Comparison of ENCODE assay signal across 9 cellular contexts in the genomic region with DNA sequence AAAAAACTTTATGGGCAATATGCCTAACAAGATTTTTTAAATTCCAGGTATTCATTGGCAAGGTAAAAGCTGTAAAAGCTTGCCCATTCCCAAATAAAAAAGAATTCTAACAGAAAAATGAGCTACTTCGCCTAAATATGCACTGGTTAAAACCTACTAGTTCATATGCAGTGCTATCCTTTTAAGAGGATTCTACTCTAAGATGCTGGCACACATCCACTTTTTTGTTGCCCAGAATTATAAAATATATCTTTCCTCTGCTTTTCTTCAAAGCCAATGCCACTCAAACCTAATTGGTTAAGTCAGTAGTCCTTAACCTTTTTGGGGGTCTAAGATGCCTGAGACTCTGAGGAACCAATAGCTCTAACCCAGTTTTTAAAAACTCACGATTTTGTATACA. TPM values are rescaled to one million over a fixed set of nuclear protein-coding genes. Genes with fewer than 3 reads are reported as not detected.
DNase-seq lines count a peak whose midpoint lies in the region; ATAC-seq and TF ChIP-seq lines count a peak whose summit lies in the region.
"Had no signal": no experiment of that assay in that cellular context is flagged by ENCODE, and none has a peak within 500 bp of the region (broad histone marks: within the 10 kb centered on the region; RNA-seq: fewer than 3 reads in every experiment).

No MANE protein-coding gene starts in this region.

- in situ Hi-C loops in ACHN (cut with HindIII; ENCODE audit: low pct_ligation_motif_present, low pct_unique_long_range_greater_than_20kb, low sequenced_read_pairs) = no loop called here

- peaks cover 87% of the 10 kb centered on the region for H3K79me2 ChIP-seq in OCI-LY3 (ENCODE audit: low read length)
- peaks cover 27% of the 10 kb centered on the region for H3K79me2 ChIP-seq in trophoblast cell (ENCODE audit: control insufficient read depth, insufficient read depth, low read length, poor library complexity)

- no peak overlapping the region for H3K18ac ChIP-seq in trophoblast cell (ENCODE audit: low read length)

- TF ChIP-seq CTCF in OCI-LY3 (IDR thresholded peaks at IDR 0.05; ENCODE audit: low read depth, low read length) = no peak
- TF ChIP-seq CTCF in endodermal cell (conservative IDR thresholded peaks at IDR 0.05) = no peak

- no peak overlapping the region for H3K14ac ChIP-seq in trophoblast cell (ENCODE audit: low read length)

- WGBS in endodermal cell (ENCODE audit: insufficient coverage in 1 of 2, insufficient read length in 1 of 2), 2 experiments = 41 to 100% methylated on average over 1 to 2 of the region's 2 CpGs
- WGBS in trophoblast cell (ENCODE audit: extremely low coverage, insufficient coverage, insufficient read length) = no CpG with 5 or more reads among the region's 2 CpGs

- no peak overlapping the region for H3K27ac ChIP-seq in OCI-LY3 (ENCODE audit: low read length)
- no peak overlapping the region for H3K27ac ChIP-seq in endodermal cell (ENCODE audit: low read depth, low read length)
- H3K27ac ChIP-seq in trophoblast cell (ENCODE audit: low read depth, low read length) = no peak overlapping the region

- H3K4me3 ChIP-seq in OCI-LY3 (ENCODE audit: low read length) = peak overlapping the region; percentile 95
- peak overlapping the region; percentile 100 for H3K4me3 ChIP-seq in endodermal cell (ENCODE audit: low read length)
- no peak overlapping the region for H3K4me3 ChIP-seq in trophoblast cell (ENCODE audit: low read depth, low read length)

- peak overlapping the region; percentile 89 for H3K4ac ChIP-seq in trophoblast cell (ENCODE audit: low read depth, low read length)

- H3K27ac Mint-ChIP-seq in endodermal cell = no peak overlapping the region

- H3K9ac ChIP-seq in OCI-LY3 (ENCODE audit: low read length) = peak overlapping the region; percentile 97; the same call in 1 of the 2 replicates
- H3K9ac ChIP-seq in endodermal cell (ENCODE audit: extremely low read depth, low read length, poor library complexity, severe bottlenecking) = no peak overlapping the region
- no peak overlapping the region for H3K9ac ChIP-seq in trophoblast cell (ENCODE audit: low read length)

- peaks cover 31% of the 10 kb centered on the region for H3K4me1 Mint-ChIP-seq in endodermal cell

- H2BK5ac ChIP-seq in trophoblast cell (ENCODE audit: low read depth, low read length, poor library complexity) = no peak overlapping the region

- peak overlapping the region; percentile 89 for H3K4me3 Mint-ChIP-seq in endodermal cell

- H2AFZ ChIP-seq in OCI-LY3 (ENCODE audit: low read depth, low read length) (no peak overlapping the region), trophoblast cell (ENCODE audit: insufficient read depth, low read length, poor library complexity) (no peak overlapping the region)

- peaks cover 18% of the 10 kb centered on the region for H3K79me1 ChIP-seq in trophoblast cell (ENCODE audit: low read length)

- DNase-seq in ELR (ENCODE audit: low read depth) (peak; percentile 13), endodermal cell (no peak), trophoblast cell (no peak), AG08395 (ENCODE audit: low spot score) (no peak), NCI-H2196 (lab: John Stamatoyannopoulos, UW; ENCODE audit: unreplicated experiment) (no peak), ACHN (no peak)
- DNase-seq: NCI-H82 had no signal

- no peak overlapping the region for H3K23ac ChIP-seq in trophoblast cell (ENCODE audit: low read length)

- no peak overlapping the region for H2BK12ac ChIP-seq in trophoblast cell (ENCODE audit: low read length)

- H3K36me3 Mint-ChIP-seq in endodermal cell (ENCODE audit: low read depth) = peaks cover 32% of the 10 kb centered on the region

- H3K36me3 ChIP-seq in OCI-LY3 (replicated peaks; ENCODE audit: low read depth, low read length) (peaks cover 18% of the 10 kb centered on the region), endodermal cell (ENCODE audit: control insufficient read depth, insufficient read depth, low read length) (peaks cover 26% of the 10 kb centered on the region), trophoblast cell (ENCODE audit: control insufficient read depth in 1 of 2, insufficient read depth in 2 of 2, low read length in 2 of 2) (peaks cover 3% of the 10 kb centered on the region in 2 experiments)

- no peak overlapping the region for H4K91ac ChIP-seq in trophoblast cell (ENCODE audit: low read depth, low read length)

- H4K8ac ChIP-seq in trophoblast cell (ENCODE audit: low read depth, low read length) = no peak overlapping the region

- no peak overlapping the region for H4K12ac ChIP-seq in trophoblast cell (ENCODE audit: low read depth, low read length)

- peaks cover 31% of the 10 kb centered on the region for H3K4me1 ChIP-seq in OCI-LY3 (ENCODE audit: low read length)
- H3K4me1 ChIP-seq in endodermal cell (ENCODE audit: control insufficient read depth, insufficient read depth, low read length) = peaks cover 14% of the 10 kb centered on the region
- peaks cover 0 to 3% of the 10 kb centered on the region in 2 experiments for H3K4me1 ChIP-seq in trophoblast cell (ENCODE audit: control insufficient read depth in 1 of 2, insufficient read depth in 2 of 2, low read length in 2 of 2)

- no peak overlapping the region for H2AK5ac ChIP-seq in trophoblast cell (ENCODE audit: low read length)

- H3K27me3 ChIP-seq in OCI-LY3 (ENCODE audit: low read depth, low read length) (no peaks in the 10 kb centered on the region), endodermal cell (ENCODE audit: control insufficient read depth, insufficient read depth, low read length, poor library complexity, severe bottlenecking) (no peaks in the 10 kb centered on the region), trophoblast cell (ENCODE audit: insufficient read depth, low read length) (no peaks in the 10 kb centered on the region)

- H3K9me3 ChIP-seq in OCI-LY3 (ENCODE audit: insufficient read depth, low read length) (no peaks in the 10 kb centered on the region), endodermal cell (ENCODE audit: control insufficient read depth, low read length) (no peaks in the 10 kb centered on the region), trophoblast cell (ENCODE audit: insufficient read depth, low read depth, low read length) (no peaks in the 10 kb centered on the region)

- H3K4me2 ChIP-seq in OCI-LY3 (ENCODE audit: low read length) (peak overlapping the region; percentile 84), trophoblast cell (ENCODE audit: low read length) (peak overlapping the region; percentile 26)

- no peak overlapping the region for H2BK120ac ChIP-seq in trophoblast cell (ENCODE audit: insufficient read depth, low read length, poor library complexity)

- H4K20me1 ChIP-seq in OCI-LY3 (ENCODE audit: insufficient read depth, low read length) = peaks cover 64% of the 10 kb centered on the region

- H3K27me3 Mint-ChIP-seq in endodermal cell (ENCODE audit: insufficient read depth) = no peaks in the 10 kb centered on the region

- H3K9me3 Mint-ChIP-seq in endodermal cell = no peaks in the 10 kb centered on the region

- no peak for ATAC-seq in HG02870 (IDR thresholded peaks at IDR 0.05; ENCODE audit: unreplicated experiment)

RNA-seq across cellular contexts. Expression of a gene that starts 3.2 kb away (rescaled TPM):
- 100 to 1,000 TPM; 264 to 315 TPM for total RNA-seq in endodermal cell
- polyA plus RNA-seq in endodermal cell (2013, experiment 1 of 2) = 236 TPM
- 213 TPM for polyA plus RNA-seq in endodermal cell (2013, experiment 2 of 2)
- polyA plus RNA-seq in trophoblast cell (2013) = 103 and 107 TPM in 2 replicates
